ENCODE assay signal across 29 cellular contexts in the genomic region with DNA sequence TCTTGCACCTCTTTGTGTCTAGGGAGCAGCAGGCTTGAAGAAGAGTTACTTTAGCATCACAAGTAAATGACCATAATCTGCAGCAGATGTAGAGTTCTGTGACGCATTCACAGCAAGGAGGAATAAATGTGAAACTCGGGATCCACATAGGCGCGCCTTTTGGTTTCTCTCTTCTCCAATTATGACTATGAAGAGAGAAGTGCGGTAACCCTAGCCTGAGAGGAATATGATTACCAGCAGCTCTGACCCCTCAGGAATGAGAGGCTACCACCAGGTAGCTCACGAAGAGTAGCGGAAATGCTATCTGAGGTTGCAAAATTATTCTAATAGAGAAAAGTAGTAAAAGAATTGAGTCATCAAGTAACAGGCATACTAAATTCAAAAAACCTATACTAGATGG. TPM values are rescaled to one million over a fixed set of nuclear protein-coding genes. Genes with fewer than 3 reads are reported as not detected.
A peak's percentile ranks its signal among the peaks of the same experiment; 100 is the strongest.
DNase-seq lines count a peak whose midpoint lies in the region; ATAC-seq, FAIRE-seq and TF ChIP-seq lines count a peak whose summit lies in the region.
"Had no signal": no experiment of that assay in that cellular context is flagged by ENCODE, and none has a peak within 500 bp of the region (broad histone marks: within the 10 kb centered on the region; RNA-seq: fewer than 3 reads in every experiment).

No MANE protein-coding gene starts in this region.

- H3K4me2 ChIP-seq in GM12878 (ENCODE audit: control insufficient read depth, insufficient read depth), result peak overlapping the region; percentile 32; the same call in 1 of the 2 replicates
- H3K4me2 ChIP-seq: BLaER1 treated with 17β-estradiol and CSF1 and Interleukin-3, amounts not matched to agents 10 nM and 100 nM had no signal

- intact Hi-C loops in GM12878 (cut with micrococcal nuclease; ENCODE audit: unreplicated experiment), result no loop called here
- intact Hi-C loops in tibial artery (cut with DNase I; ENCODE audit: low total_unique reads), result no loop called here

- SMC1A ChIA-PET in GM12878 (lab: Charles Lee; ENCODE audit: uncharacterized antibody, unreplicated experiment), result interaction anchor here (1.3 kb wide), 2 partner anchors 17 to 20 kb away, joined by 3 read pairs; no protein-coding TSS in a partner anchor

- ATAC-seq in GM18520 (IDR thresholded peaks at IDR 0.05; ENCODE audit: unreplicated experiment) (peak; percentile 49), GM21529 (IDR thresholded peaks at IDR 0.05; ENCODE audit: unreplicated experiment) (peak; percentile 41), HG03175 (IDR thresholded peaks at IDR 0.05; ENCODE audit: unreplicated experiment) (peak; percentile 50), GM12878 (no peak; the same call in 2 of the 3 replicates)
- ATAC-seq: sciatic nerve; stimulated activated memory B cell treated with anti-CD40 and anti-IgM and Interleukin-4, amounts not matched to agents 10 μg/mL and 1 μg/mL and 100 μg/mL, for 72 hours had no signal

- H2AFZ ChIP-seq in GM12878 (ENCODE audit: control insufficient read depth, low read depth, low read length), result no peak overlapping the region

- 40% methylated on average over 7 of the region's 7 CpGs for WGBS in GM12878 (ENCODE audit: insufficient coverage, insufficient replicate concordance, low lambda C conversion rate, missing lambda C conversion rate)

- in situ Hi-C loops in GM12878 (cut with MboI), result no loop called here

- TF ChIP-seq POLR2A in GM12878 (IDR thresholded peaks at IDR 0.05; ENCODE audit: low read depth, low read length), result no peak

- H3K4me1 ChIP-seq in GM12878 (ENCODE audit: control insufficient read depth, insufficient read depth, low read length) (peaks cover 30% of the 10 kb centered on the region), tibial artery (no peaks in the 10 kb centered on the region)
- H3K4me1 ChIP-seq: Caco-2, left ventricle myocardium inferior had no signal

- POLR2A ChIA-PET in GM12878 (lab: Charles Lee), result no interaction called here

- TF ChIP-seq CTCF in GM12878 (IDR thresholded peaks at IDR 0.05 in 2 of 3, conservative IDR thresholded peaks at IDR 0.05 in 1 of 3; ENCODE audit: control insufficient read depth in 2 of 3, extremely low read depth in 1 of 3, insufficient read depth in 1 of 3, low read depth in 3 of 3, low read length in 3 of 3) (no peak), tibial artery (IDR thresholded peaks at IDR 0.05) (no peak)

- H3K36me3 ChIP-seq in GM12878 (ENCODE audit: control insufficient read depth in 2 of 2, insufficient read depth in 2 of 2, low read length in 1 of 2) (no peaks in the 10 kb centered on the region), tibial artery (no peaks in the 10 kb centered on the region)
- H3K36me3 ChIP-seq: BLaER1 treated with 17β-estradiol and CSF1 and Interleukin-3, amounts not matched to agents 10 nM and 100 nM; brain microvascular endothelial cell; left ventricle myocardium inferior had no signal

- CTCF ChIA-PET in GM12878 (lab: Yijun Ruan, JAX), result no interaction called here

- H3K4me3 ChIP-seq in GM12878, result no peak overlapping the region
- H3K4me3 ChIP-seq in tibial artery, result no peak overlapping the region
- H3K4me3 ChIP-seq: BLaER1 treated with 17β-estradiol and CSF1 and Interleukin-3, amounts not matched to agents 10 nM and 100 nM; left ventricle myocardium inferior had no signal

- no peak for FAIRE-seq in GM12878 (lab: Jason Lieb, UNC)

- TF ChIP-seq RAD21 in GM12878 (IDR thresholded peaks at IDR 0.05; ENCODE audit: insufficient read depth, low read depth, low read length), result no peak

- H3K79me2 ChIP-seq in GM12878 (ENCODE audit: control insufficient read depth, insufficient read depth, low read length), result no peaks in the 10 kb centered on the region

- no peak overlapping the region for H3K27ac ChIP-seq in GM12878 (ENCODE audit: control insufficient read depth, insufficient read depth)
- no peak overlapping the region for H3K27ac ChIP-seq in tibial artery
- H3K27ac ChIP-seq: BLaER1 treated with 17β-estradiol and CSF1 and Interleukin-3, amounts not matched to agents 10 nM and 100 nM; brain microvascular endothelial cell; left ventricle myocardium inferior had no signal

- TF ChIP-seq EP300 in GM12878 (IDR thresholded peaks at IDR 0.05; ENCODE audit: borderline replicate concordance in 1 of 2, control insufficient read depth in 1 of 2, low read depth in 2 of 2, low read length in 2 of 2), result no peak

- H3K9me3 ChIP-seq in GM12878 (replicated peaks; ENCODE audit: control insufficient read depth, insufficient read depth, low read length), result no peaks in the 10 kb centered on the region; the same call in 2 of the 3 replicates
- H3K9me3 ChIP-seq in tibial artery, result no peaks in the 10 kb centered on the region
- H3K9me3 ChIP-seq: BLaER1 treated with 17β-estradiol and CSF1 and Interleukin-3, amounts not matched to agents 10 nM and 100 nM; Caco-2; left ventricle myocardium inferior had no signal

- RAD21 ChIA-PET in GM12878 (lab: Charles Lee; ENCODE audit: unreplicated experiment), result no interaction called here

- no peaks in the 10 kb centered on the region for H4K20me1 ChIP-seq in GM12878 (ENCODE audit: control insufficient read depth, insufficient read depth)
- H4K20me1 ChIP-seq: BLaER1 treated with 17β-estradiol and CSF1 and Interleukin-3, amounts not matched to agents 10 nM and 100 nM had no signal

- H3K27me3 ChIP-seq in GM12878 (replicated peaks in 1 of 2; ENCODE audit: control insufficient read depth in 2 of 2, insufficient read depth in 2 of 2, low read length in 1 of 2), result no peaks in the 10 kb centered on the region
- no peaks in the 10 kb centered on the region for H3K27me3 ChIP-seq in tibial artery
- H3K27me3 ChIP-seq: BLaER1 treated with 17β-estradiol and CSF1 and Interleukin-3, amounts not matched to agents 10 nM and 100 nM; brain microvascular endothelial cell had no signal

- DNase-seq in GM12878 (ENCODE audit: low read depth, low spot score) (no peak), tibial artery (no peak), HPDE6-E6E7 (ENCODE audit: extremely low spot score) (no peak), NCI-H187 (lab: John Stamatoyannopoulos, UW) (no peak), AML-193 (lab: John Stamatoyannopoulos, UW) (no peak)
- DNase-seq: activated CD4-positive, alpha-beta T cell treated with anti-CD3 and anti-CD28 coated beads, Interleukin-2, amount 50 U/mL, for 48 hours; activated CD4-positive, CD25-positive, alpha-beta regulatory T cell; activated CD8-positive, alpha-beta memory T cell treated with anti-CD3 and anti-CD28 coated beads, Interleukin-2, amount 50 U/mL, for 48 hours; activated naive CD4-positive, alpha-beta T cell treated with anti-CD3 and anti-CD28 coated beads, Interleukin-2, amount 10 ng/mL, durations not matched to agents 7 days and 5 days; brain microvascular endothelial cell; Caco-2; DMS79; GF-D8; islet precursor cell; KG1; left ventricle myocardium inferior; MM.1S; NCI-H1417; NCI-H2081 treated with DMSO at 0.1 percent for 48 hours; NCI-H226; RPMI8226; stimulated activated CD4-positive, alpha-beta T cell treated with anti-CD3 and anti-CD28 coated beads, Interleukin-4, amount 100 ng/mL, for 24 hours; substantia nigra had no signal

- no TSS peak for BruUV-seq in GM12878 (replicated peaks; lab: Mats Ljungman, UMichigan)

- H3K9ac ChIP-seq in GM12878 (ENCODE audit: control insufficient read depth, insufficient read depth, low read length), result no peak overlapping the region
- H3K9ac ChIP-seq: BLaER1 treated with 17β-estradiol and CSF1 and Interleukin-3, amounts not matched to agents 10 nM and 100 nM had no signal

TF ChIP-seq in GM12878, 131 proteins besides CTCF, POLR2A, EP300 and RAD21 (continues in another document):
- TF ChIP-seq NFXL1 (IDR thresholded peaks at IDR 0.05; ENCODE audit: borderline replicate concordance) (no peak), PML (IDR thresholded peaks at IDR 0.05; ENCODE audit: low read length) (no peak), HCFC1 (IDR thresholded peaks at IDR 0.05; ENCODE audit: low read length) (no peak)
- TF ChIP-seq, protein P1, sequence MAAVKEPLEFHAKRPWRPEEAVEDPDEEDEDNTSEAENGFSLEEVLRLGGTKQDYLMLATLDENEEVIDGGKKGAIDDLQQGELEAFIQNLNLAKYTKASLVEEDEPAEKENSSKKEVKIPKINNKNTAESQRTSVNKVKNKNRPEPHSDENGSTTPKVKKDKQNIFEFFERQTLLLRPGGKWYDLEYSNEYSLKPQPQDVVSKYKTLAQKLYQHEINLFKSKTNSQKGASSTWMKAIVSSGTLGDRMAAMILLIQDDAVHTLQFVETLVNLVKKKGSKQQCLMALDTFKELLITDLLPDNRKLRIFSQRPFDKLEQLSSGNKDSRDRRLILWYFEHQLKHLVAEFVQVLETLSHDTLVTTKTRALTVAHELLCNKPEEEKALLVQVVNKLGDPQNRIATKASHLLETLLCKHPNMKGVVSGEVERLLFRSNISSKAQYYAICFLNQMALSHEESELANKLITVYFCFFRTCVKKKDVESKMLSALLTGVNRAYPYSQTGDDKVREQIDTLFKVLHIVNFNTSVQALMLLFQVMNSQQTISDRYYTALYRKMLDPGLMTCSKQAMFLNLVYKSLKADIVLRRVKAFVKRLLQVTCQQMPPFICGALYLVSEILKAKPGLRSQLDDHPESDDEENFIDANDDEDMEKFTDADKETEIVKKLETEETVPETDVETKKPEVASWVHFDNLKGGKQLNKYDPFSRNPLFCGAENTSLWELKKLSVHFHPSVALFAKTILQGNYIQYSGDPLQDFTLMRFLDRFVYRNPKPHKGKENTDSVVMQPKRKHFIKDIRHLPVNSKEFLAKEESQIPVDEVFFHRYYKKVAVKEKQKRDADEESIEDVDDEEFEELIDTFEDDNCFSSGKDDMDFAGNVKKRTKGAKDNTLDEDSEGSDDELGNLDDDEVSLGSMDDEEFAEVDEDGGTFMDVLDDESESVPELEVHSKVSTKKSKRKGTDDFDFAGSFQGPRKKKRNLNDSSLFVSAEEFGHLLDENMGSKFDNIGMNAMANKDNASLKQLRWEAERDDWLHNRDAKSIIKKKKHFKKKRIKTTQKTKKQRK (IDR thresholded peaks at IDR 0.05; ENCODE audit: low read depth, low read length), result no peak

RNA-seq across cellular contexts. Expression of a gene that starts 25.2 kb away (rescaled TPM):
- total RNA-seq in GM12878 (2013; cell fraction: nucleolus; rRNA removed), result 798 and 844 TPM in 2 replicates
- total RNA-seq in GM12878 (2014; rRNA removed) (98.2 and 109 TPM in 2 replicates), GM12878 (2014; rRNA removed; fragmentation: Illumina TruSeq; extraction: Trizol) (96.3 and 108 TPM in 2 replicates), GM12878 (2021) (62.6 and 79.0 TPM in 2 replicates)
- 58.8 TPM for polyA plus RNA-seq in GM12878 (2011; ENCODE audit: low read depth)
- polyA plus RNA-seq in GM12878 (2011; rRNA removed) (191 and 269 TPM in 2 replicates), GM12878 (2014; fragmentation: Illumina TruSeq; extraction: Trizol) (102 and 133 TPM in 2 replicates), GM12878 (2014; fragmentation: Nextera tagmentation; extraction: Ambion mirVana) (10 to 100 TPM; 24.3 to 28.4 TPM), GM12878 (2014; rRNA removed) (58.0 and 65.0 TPM in 2 replicates), GM12878 (2016; fragmentation: Nextera tagmentation; extraction: Ambion mirVana) (10 to 100 TPM; 49.0 to 52.9 TPM)
- polyA plus RNA-seq in GM12878 (2011; cell fraction: cytosol; rRNA removed), result 50.8 and 53.1 TPM in 2 replicates
- 502 and 620 TPM in 2 replicates for polyA plus RNA-seq in GM12878 (2011; cell fraction: nucleus; rRNA removed)
- polyA plus RNA-seq in GM12878 (2012), result 65.8 and 69.4 TPM in 2 replicates
- polyA minus RNA-seq in GM12878 (2011; rRNA and poly(A)+ RNA removed), result 190 and 273 TPM in 2 replicates
- polyA minus RNA-seq in GM12878 (2011; cell fraction: cytosol; rRNA and poly(A)+ RNA removed), result 25.3 and 38.2 TPM in 2 replicates
- polyA minus RNA-seq in GM12878 (2011; cell fraction: nucleus; rRNA and poly(A)+ RNA removed), result 392 and 529 TPM in 2 replicates
